ENCODE assay signal across 16 cellular contexts in genomic region chr9:15268796-15269195, GRCh38. TPM values are rescaled to one million over a fixed set of nuclear protein-coding genes. Genes with fewer than 3 reads are reported as not detected.
DNase-seq lines count a peak whose midpoint lies in the region; ATAC-seq and TF ChIP-seq lines count a peak whose summit lies in the region.
"Had no signal": no experiment of that assay in that cellular context is flagged by ENCODE, and none has a peak within 500 bp of the region (broad histone marks: within the 10 kb centered on the region; RNA-seq: fewer than 3 reads in every experiment).

No MANE protein-coding gene starts in this region.

- H3K4me3 Mint-ChIP-seq in activated naive CD8-positive, alpha-beta T cell, result no peak overlapping the region
- H3K4me3 Mint-ChIP-seq in activated naive CD8-positive, alpha-beta T cell treated with anti-CD3 and anti-CD28 coated beads for 36 hours, result no peak overlapping the region
- no peak overlapping the region for H3K4me3 Mint-ChIP-seq in activated T-helper 1 cell treated with anti-CD3 and anti-CD28 coated beads, Interleukin-12 subunit alpha, Interleukin-12 subunit beta, Interleukin-2, Interleukin-4 antibody, amounts not matched to agents 30 ng/mL and 10 ng/mL and 1 ng/mL, durations not matched to agents 14 hours and 24 hours and 36 hours
- no peak overlapping the region for H3K4me3 Mint-ChIP-seq in stimulated activated naive CD8-positive, alpha-beta T cell treated with anti-CD3 and anti-CD28 coated beads, Interleukin-15, Interleukin-2, amounts not matched to agents 100 ng/mL and 50 ng/mL, for 24 hours
- H3K4me3 Mint-ChIP-seq: HFFc6 had no signal

- intact Hi-C loops in activated T-helper 1 cell treated with anti-CD3 and anti-CD28 coated beads, Interleukin-12 subunit alpha, Interleukin-12 subunit beta, Interleukin-2, Interleukin-4 antibody, amounts not matched to agents 30 ng/mL and 10 ng/mL and 1 ng/mL, durations not matched to agents 14 hours and 24 hours and 36 hours (cut with micrococcal nuclease), result no loop called here

- ATAC-seq in SK-N-SH treated with all-trans-retinoic acid at 6 μM for 48 hours, result no peak

- no peaks in the 10 kb centered on the region for H3K27me3 Mint-ChIP-seq in activated naive CD8-positive, alpha-beta T cell
- no peaks in the 10 kb centered on the region for H3K27me3 Mint-ChIP-seq in activated naive CD8-positive, alpha-beta T cell treated with anti-CD3 and anti-CD28 coated beads for 36 hours
- H3K27me3 Mint-ChIP-seq in activated T-helper 1 cell treated with anti-CD3 and anti-CD28 coated beads, Interleukin-12 subunit alpha, Interleukin-12 subunit beta, Interleukin-2, Interleukin-4 antibody, amounts not matched to agents 30 ng/mL and 10 ng/mL and 1 ng/mL, durations not matched to agents 14 hours and 24 hours and 36 hours (ENCODE audit: insufficient read depth), result no peaks in the 10 kb centered on the region
- no peaks in the 10 kb centered on the region for H3K27me3 Mint-ChIP-seq in stimulated activated naive CD8-positive, alpha-beta T cell treated with anti-CD3 and anti-CD28 coated beads, Interleukin-15, Interleukin-2, amounts not matched to agents 100 ng/mL and 50 ng/mL, for 24 hours

- H3K4me1 Mint-ChIP-seq in activated naive CD8-positive, alpha-beta T cell (ENCODE audit: low read depth), result peaks cover 45% of the 10 kb centered on the region
- peaks cover 41% of the 10 kb centered on the region for H3K4me1 Mint-ChIP-seq in activated naive CD8-positive, alpha-beta T cell treated with anti-CD3 and anti-CD28 coated beads for 36 hours
- H3K4me1 Mint-ChIP-seq in activated T-helper 1 cell treated with anti-CD3 and anti-CD28 coated beads, Interleukin-12 subunit alpha, Interleukin-12 subunit beta, Interleukin-2, Interleukin-4 antibody, amounts not matched to agents 30 ng/mL and 10 ng/mL and 1 ng/mL, durations not matched to agents 14 hours and 24 hours and 36 hours (ENCODE audit: low read depth), result peaks cover 39% of the 10 kb centered on the region
- peaks cover 32% of the 10 kb centered on the region for H3K4me1 Mint-ChIP-seq in stimulated activated naive CD8-positive, alpha-beta T cell treated with anti-CD3 and anti-CD28 coated beads, Interleukin-15, Interleukin-2, amounts not matched to agents 100 ng/mL and 50 ng/mL, for 24 hours (ENCODE audit: low read depth)

- H3K36me3 Mint-ChIP-seq in activated naive CD8-positive, alpha-beta T cell, result peaks cover 22% of the 10 kb centered on the region
- H3K36me3 Mint-ChIP-seq in activated naive CD8-positive, alpha-beta T cell treated with anti-CD3 and anti-CD28 coated beads for 36 hours, result peaks cover 13% of the 10 kb centered on the region
- H3K36me3 Mint-ChIP-seq in activated T-helper 1 cell treated with anti-CD3 and anti-CD28 coated beads, Interleukin-12 subunit alpha, Interleukin-12 subunit beta, Interleukin-2, Interleukin-4 antibody, amounts not matched to agents 30 ng/mL and 10 ng/mL and 1 ng/mL, durations not matched to agents 14 hours and 24 hours and 36 hours (ENCODE audit: low read depth), result peaks cover 15% of the 10 kb centered on the region
- no peaks in the 10 kb centered on the region for H3K36me3 Mint-ChIP-seq in stimulated activated naive CD8-positive, alpha-beta T cell treated with anti-CD3 and anti-CD28 coated beads, Interleukin-15, Interleukin-2, amounts not matched to agents 100 ng/mL and 50 ng/mL, for 24 hours (ENCODE audit: low read depth)

- no peaks in the 10 kb centered on the region for H3K9me3 Mint-ChIP-seq in activated naive CD8-positive, alpha-beta T cell (ENCODE audit: low read depth)
- no peaks in the 10 kb centered on the region for H3K9me3 Mint-ChIP-seq in activated naive CD8-positive, alpha-beta T cell treated with anti-CD3 and anti-CD28 coated beads for 36 hours
- no peaks in the 10 kb centered on the region for H3K9me3 Mint-ChIP-seq in activated T-helper 1 cell treated with anti-CD3 and anti-CD28 coated beads, Interleukin-12 subunit alpha, Interleukin-12 subunit beta, Interleukin-2, Interleukin-4 antibody, amounts not matched to agents 30 ng/mL and 10 ng/mL and 1 ng/mL, durations not matched to agents 14 hours and 24 hours and 36 hours
- H3K9me3 Mint-ChIP-seq in stimulated activated naive CD8-positive, alpha-beta T cell treated with anti-CD3 and anti-CD28 coated beads, Interleukin-15, Interleukin-2, amounts not matched to agents 100 ng/mL and 50 ng/mL, for 24 hours, result no peaks in the 10 kb centered on the region
- H3K9me3 Mint-ChIP-seq: HFFc6 had no signal

- DNase-seq in activated naive CD8-positive, alpha-beta T cell treated with anti-CD3 and anti-CD28 coated beads for 36 hours, result no peak
- DNase-seq in RPMI7951 (ENCODE audit: low read depth) (peak; percentile 1), caudate nucleus (lab: John Stamatoyannopoulos, UW) (no peak)
- no peak for DNase-seq in activated T-helper 1 cell treated with anti-CD3 and anti-CD28 coated beads, Interleukin-12 subunit alpha, Interleukin-12 subunit beta, Interleukin-2, Interleukin-4 antibody, amounts not matched to agents 30 ng/mL and 10 ng/mL and 1 ng/mL, durations not matched to agents 14 hours and 24 hours and 36 hours (ENCODE audit: low spot score)
- DNase-seq: DMS79, HFFc6, NCI-H1417, NCI-H187 treated with DMSO at 0.1 percent for 48 hours, NCI-H2227 treated with DMSO at 0.1 percent for 48 hours, NCI-H774, OCI-M1 had no signal

- peak overlapping the region; percentile 3 for H3K27ac Mint-ChIP-seq in activated naive CD8-positive, alpha-beta T cell
- no peak overlapping the region for H3K27ac Mint-ChIP-seq in activated naive CD8-positive, alpha-beta T cell treated with anti-CD3 and anti-CD28 coated beads for 36 hours
- peak overlapping the region; percentile 49 for H3K27ac Mint-ChIP-seq in activated T-helper 1 cell treated with anti-CD3 and anti-CD28 coated beads, Interleukin-12 subunit alpha, Interleukin-12 subunit beta, Interleukin-2, Interleukin-4 antibody, amounts not matched to agents 30 ng/mL and 10 ng/mL and 1 ng/mL, durations not matched to agents 14 hours and 24 hours and 36 hours
- H3K27ac Mint-ChIP-seq in stimulated activated naive CD8-positive, alpha-beta T cell treated with anti-CD3 and anti-CD28 coated beads, Interleukin-15, Interleukin-2, amounts not matched to agents 100 ng/mL and 50 ng/mL, for 24 hours, result peak overlapping the region; percentile 27
- H3K27ac Mint-ChIP-seq: HFFc6 had no signal

- H3K27ac ChIP-seq in caudate nucleus (ENCODE audit: low read depth, low read length), result no peak overlapping the region
- H3K27ac ChIP-seq: BLaER1 treated with 17β-estradiol and CSF1 and Interleukin-3, amounts not matched to agents 10 nM and 100 nM; HL-60 had no signal

TF ChIP-seq in SK-N-SH treated with all-trans-retinoic acid at 6 μM for 48 hours, 23 proteins besides CTCF, POLR2A, EP300 and RAD21 (continues in another document):
- TF ChIP-seq CSRNP3 (CRISPR knock-in tag; IDR thresholded peaks at IDR 0.05) (no peak), PATZ1 (CRISPR knock-in tag; IDR thresholded peaks at IDR 0.05; ENCODE audit: borderline replicate concordance) (no peak), TOX (CRISPR knock-in tag; IDR thresholded peaks at IDR 0.05; ENCODE audit: borderline replicate concordance) (no peak)

RNA-seq across cellular contexts. Expression of gene TTC39B, which starts 38.2 kb away (rescaled TPM):
- 10 to 100 TPM; 16.2 to 17.3 TPM for total RNA-seq in activated naive CD8-positive, alpha-beta T cell treated with anti-CD3 and anti-CD28 coated beads for 36 hours
- total RNA-seq in RPMI7951 (2014; rRNA removed; shearing (Covaris generic)), result 2.1 and 2.4 TPM in 2 replicates
- 23.8 and 26.1 TPM in 2 replicates for total RNA-seq in activated T-helper 1 cell treated with anti-CD3 and anti-CD28 coated beads, Interleukin-12 subunit alpha, Interleukin-12 subunit beta, Interleukin-2, Interleukin-4 antibody, amounts not matched to agents 30 ng/mL and 10 ng/mL and 1 ng/mL, durations not matched to agents 14 hours and 24 hours and 36 hours
